ENCODE assay signal across 22 cellular contexts in genomic region chr12:58969227-58969626, GRCh38. TPM values are rescaled to one million over a fixed set of nuclear protein-coding genes. Genes with fewer than 3 reads are reported as not detected.
DNase-seq lines count a peak whose midpoint lies in the region; ATAC-seq and TF ChIP-seq lines count a peak whose summit lies in the region.
"Had no signal": no experiment of that assay in that cellular context is flagged by ENCODE, and none has a peak within 500 bp of the region (broad histone marks: within the 10 kb centered on the region; RNA-seq: fewer than 3 reads in every experiment).

No MANE protein-coding gene starts in this region.

- no peak overlapping the region for H3K4me3 Mint-ChIP-seq in nephron
- H3K4me3 Mint-ChIP-seq: B cell, CD14-positive monocyte, GM23338 had no signal

- no peaks in the 10 kb centered on the region for H3K36me3 Mint-ChIP-seq in nephron (ENCODE audit: low read depth)
- H3K36me3 Mint-ChIP-seq: CD14-positive monocyte had no signal

- DNase-seq in AG09309 (ENCODE audit: low read depth): peak; percentile 17
- DNase-seq in HFF-Myc (ENCODE audit: extremely low read depth, low read depth): peak; percentile 25
- peak; percentile 7 for DNase-seq in astrocyte of the spinal cord (ENCODE audit: low read depth, low spot score)
- DNase-seq in omental fat pad (ENCODE audit: low spot score): no peak
- DNase-seq in HuH-7 (ENCODE audit: low spot score): no peak
- DNase-seq in GM13977 (ENCODE audit: low spot score): no peak
- DNase-seq: DMS53, IMR-90, NCI-H1694, NCI-H2081, NCI-H2171 treated with DMSO at 0.1 percent for 48 hours, NCI-H526, PC-3, RPMI8226, SHP77, SK-N-SH had no signal

- in situ Hi-C loops in astrocyte of the spinal cord (cut with HindIII; ENCODE audit: low sequenced_read_pairs): no loop called here
- in situ Hi-C loops in GM13977 (cut with MboI; ENCODE audit: low pct_unique_long_range_greater_than_20kb, low sequenced_read_pairs, unreplicated experiment): no loop called here

- TF ChIP-seq CTCF in AG09309 (IDR thresholded peaks at IDR 0.05; ENCODE audit: control insufficient read depth, insufficient read depth, low read depth, low read length, missing control alignments) (no peak), HFF-Myc (IDR thresholded peaks at IDR 0.05; ENCODE audit: low read depth, low read length, missing control alignments) (no peak), astrocyte of the spinal cord (IDR thresholded peaks at IDR 0.05; ENCODE audit: low read depth, low read length) (no peak), nephron (IDR thresholded peaks at IDR 0.05; ENCODE audit: unreplicated experiment in 3 of 3) (no peak), omental fat pad (IDR thresholded peaks at IDR 0.05) (no peak), GM13977 (IDR thresholded peaks at IDR 0.05; ENCODE audit: extremely low read depth, insufficient read depth, missing control alignments) (no peak)

- H3K9me3 Mint-ChIP-seq in nephron: no peaks in the 10 kb centered on the region
- H3K9me3 Mint-ChIP-seq: GM23338 had no signal

- peaks cover 18% of the 10 kb centered on the region for H3K4me1 Mint-ChIP-seq in nephron
- H3K4me1 Mint-ChIP-seq: B cell, CD14-positive monocyte, GM23338 had no signal

- H3K27me3 Mint-ChIP-seq in nephron (ENCODE audit: low read depth): no peaks in the 10 kb centered on the region
- H3K27me3 Mint-ChIP-seq: B cell had no signal

- peak overlapping the region; percentile 37 to 66 (median 52) for H3K27ac Mint-ChIP-seq in nephron
- H3K27ac Mint-ChIP-seq: B cell, CD14-positive monocyte, GM23338 had no signal

- ATAC-seq in omental fat pad (ENCODE audit: low FRiP score): no peak
- ATAC-seq: GM12878, GM23338, PC-3 had no signal

- no peak overlapping the region for H3K4me3 ChIP-seq in AG09309 (ENCODE audit: control insufficient read depth, low read depth, low read length)
- no peak overlapping the region for H3K4me3 ChIP-seq in HFF-Myc (replicated peaks; ENCODE audit: low read depth, low read length)
- no peak overlapping the region for H3K4me3 ChIP-seq in astrocyte of the spinal cord (ENCODE audit: low read depth, low read length)
- H3K4me3 ChIP-seq: GM12878, GM23338, HAP-1 had no signal

RNA-seq across cellular contexts. Expression of gene LRIG3, which starts 48.9 kb away (rescaled TPM):
- total RNA-seq in omental fat pad: 10 to 100 TPM; 22.6 to 69.8 (median 31.4) TPM
- total RNA-seq: B cell had no signal

Comparison
In these comparisons a context has a peak if more than half of its experiments do, and no peak if none do; other contexts are left out.
1. DNase-seq: peak in AG09309 (single experiment), HFF-Myc (single experiment) and astrocyte of the spinal cord (single experiment); none in omental fat pad (single experiment), HuH-7 (single experiment) and GM13977 (single experiment).